In the genomic region with DNA sequence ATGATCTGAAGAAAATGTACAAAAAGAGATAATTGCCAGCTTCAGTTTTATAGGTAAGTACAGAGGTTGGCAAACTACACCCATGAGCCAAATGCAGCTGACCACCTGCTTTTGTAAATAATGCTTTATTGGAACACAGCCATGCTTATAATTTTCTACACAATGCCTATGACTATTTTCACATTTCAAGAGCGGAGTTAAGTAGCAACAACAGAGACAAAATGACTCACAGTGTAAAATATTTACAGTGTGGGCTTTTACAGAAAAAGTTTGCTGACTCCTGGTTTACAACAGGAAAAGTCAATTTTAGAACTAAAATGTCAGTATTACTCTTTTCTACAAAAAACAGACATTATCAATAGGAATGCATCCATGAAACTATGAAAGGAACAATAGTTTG, we compare ENCODE assay signal across 17 cellular contexts. TPM values are rescaled to one million over a fixed set of nuclear protein-coding genes. Genes with fewer than 3 reads are reported as not detected.
A peak's percentile ranks its signal among the peaks of the same experiment; 100 is the strongest.
DNase-seq lines count a peak whose midpoint lies in the region; ATAC-seq and TF ChIP-seq lines count a peak whose summit lies in the region.
"Had no signal": no experiment of that assay in that cellular context is flagged by ENCODE, and none has a peak within 500 bp of the region (broad histone marks: within the 10 kb centered on the region; RNA-seq: fewer than 3 reads in every experiment).

No MANE protein-coding gene starts in this region.

- H3K4me1 ChIP-seq in breast epithelium = no peaks in the 10 kb centered on the region
- H3K4me1 ChIP-seq: thyroid gland had no signal

- no peak for TF ChIP-seq CTCF in breast epithelium (IDR thresholded peaks at IDR 0.05)

- H3K9me3 ChIP-seq in breast epithelium = no peaks in the 10 kb centered on the region
- H3K9me3 ChIP-seq: thyroid gland had no signal

- no peak overlapping the region for H3K27ac ChIP-seq in breast epithelium
- H3K27ac ChIP-seq: 22Rv1, thyroid gland had no signal

- ATAC-seq in HG02973 (IDR thresholded peaks at IDR 0.05; ENCODE audit: unreplicated experiment) (no peak), HG03442 (IDR thresholded peaks at IDR 0.05; ENCODE audit: unreplicated experiment) (no peak), HG03175 (IDR thresholded peaks at IDR 0.05; ENCODE audit: unreplicated experiment) (no peak)
- ATAC-seq: GM23338 had no signal

- H3K27me3 ChIP-seq in breast epithelium = no peaks in the 10 kb centered on the region
- H3K27me3 ChIP-seq: thyroid gland had no signal

- H3K36me3 ChIP-seq in breast epithelium = no peaks in the 10 kb centered on the region

- no peak overlapping the region for H3K4me3 ChIP-seq in breast epithelium
- H3K4me3 ChIP-seq: GM23338, thyroid gland had no signal

- intact Hi-C loops in breast epithelium (cut with DNase I; ENCODE audit: low total_unique reads) = no loop called here

- peak; percentile 61 for DNase-seq in NCI-H1092 treated with DMSO at 0.1 percent for 48 hours (lab: John Stamatoyannopoulos, UW)
- no peak for DNase-seq in NCI-H1092 (lab: John Stamatoyannopoulos, UW)
- peak; percentile 57 for DNase-seq in NCI-H69 (lab: John Stamatoyannopoulos, UW)
- DNase-seq in dermis microvascular lymphatic vessel endothelial cell (ENCODE audit: low read depth in 2 of 2) = peak; percentile 31 to 75
- DNase-seq in breast epithelium (ENCODE audit: low spot score in 2 of 2) = no peak
- DNase-seq: activated CD4-positive, alpha-beta memory T cell treated with anti-CD3 and anti-CD28 coated beads, Interleukin-2, amount 10 ng/mL, durations not matched to agents 7 days and 5 days; activated naive CD4-positive, alpha-beta T cell treated with anti-CD3 and anti-CD28 coated beads for 36 hours; Calu3; kidney; NCI-H1930; T-helper 9 cell; thyroid gland had no signal

- TF ChIP-seq POLR2A in breast epithelium (IDR thresholded peaks at IDR 0.05) = no peak

RNA-seq across cellular contexts. Expression of gene CWC22, which starts 26.0 kb away (rescaled TPM):
- total RNA-seq in dermis microvascular lymphatic vessel endothelial cell = 10.1 TPM in 2 replicates
- 10 to 100 TPM; 23.0 to 28.1 (median 23.9) TPM for total RNA-seq in breast epithelium

Comparison
In these comparisons a context has a peak if more than half of its experiments do, and no peak if none do; other contexts are left out.
1. DNase-seq: peak in NCI-H1092 treated with DMSO at 0.1 percent for 48 hours (single experiment), NCI-H69 (single experiment) and dermis microvascular lymphatic vessel endothelial cell (2 of 2); none in NCI-H1092 (single experiment) and breast epithelium (0 of 2).